Comparison of ENCODE assay signal across 28 cellular contexts in the genomic region with DNA sequence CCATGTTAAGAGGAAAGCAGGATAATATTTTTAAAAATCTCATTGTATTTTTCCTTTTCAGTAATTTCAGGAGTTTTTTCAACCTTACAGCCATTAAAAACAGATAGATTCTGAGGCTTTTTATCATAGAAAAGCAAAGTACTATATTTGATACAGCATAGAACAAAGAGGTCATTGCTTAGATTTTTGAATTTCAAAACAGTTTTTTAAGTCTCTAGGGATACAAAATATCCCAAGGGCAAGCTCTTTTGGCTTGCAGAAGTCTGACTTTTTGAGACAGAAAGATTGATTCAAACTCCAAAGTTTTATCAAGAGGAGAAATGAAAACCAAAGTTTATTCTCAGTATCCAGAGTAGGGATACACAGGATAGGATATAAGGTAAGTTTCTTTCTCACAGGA.
"Had no signal": no experiment of that assay in that cellular context is flagged by ENCODE, and none has a peak within 500 bp of the region (broad histone marks: within the 10 kb centered on the region; RNA-seq: fewer than 3 reads in every experiment).

No MANE protein-coding gene starts in this region.

- H3K36me3 ChIP-seq: brain microvascular endothelial cell, MG63 had no signal

- H3K27me3 Mint-ChIP-seq: activated B cell treated with CpG ODN at 0.5 μM for 24 hours; activated CD8-positive, alpha-beta memory T cell treated with anti-CD3 and anti-CD28 coated beads, Interleukin-2, amount 10 ng/mL, durations not matched to agents 7 days and 5 days had no signal

- H3K4me3 ChIP-seq: coronary artery, MG63 had no signal

- DNase-seq: activated B cell treated with CpG ODN at 0.5 μM for 24 hours; activated CD4-positive, alpha-beta T cell treated with anti-CD3 and anti-CD28 coated beads for 1 hour; activated CD4-positive, alpha-beta T cell treated with anti-CD3 and anti-CD28 coated beads, Interleukin-2, amount 10 ng/mL, durations not matched to agents 24 days and 14 days; activated CD4-positive, alpha-beta T cell treated with anti-CD3 and anti-CD28 coated beads, Interleukin-2, amount 50 U/mL, for 48 hours; activated CD8-positive, alpha-beta memory T cell treated with anti-CD3 and anti-CD28 coated beads, Interleukin-2, amount 10 ng/mL, durations not matched to agents 7 days and 5 days; activated effector memory CD4-positive, alpha-beta T cell treated with anti-CD3 and anti-CD28 coated beads, Interleukin-2, amount 50 U/mL, for 16 hours; activated naive CD4-positive, alpha-beta T cell treated with anti-CD3 and anti-CD28 coated beads, Interleukin-2, amount 10 ng/mL, durations not matched to agents 7 days and 5 days; activated naive CD8-positive, alpha-beta T cell treated with anti-CD3 and anti-CD28 coated beads for 36 hours; activated T-cell treated with anti-CD3 and anti-CD28 coated beads, Interleukin-2, amount 50 U/mL, for 24 hours; brain microvascular endothelial cell; MG63; MV-4-11; NCI-H1092 treated with DMSO at 0.1 percent for 48 hours; NCI-H1417 treated with DMSO at 0.1 percent for 48 hours; NCI-H1694; NCI-H2029 treated with DMSO at 0.1 percent for 48 hours; NCI-H345; NCI-H510A; NCI-H526 treated with DMSO at 0.1 percent for 48 hours; NCI-H82; NK-92 treated with Interleukin-12 subunit alpha and Interleukin-12 subunit beta, amount 100 ng/mL, for 24 hours; PC-3; SHP77 treated with DMSO at 0.1 percent for 48 hours; T-cell; T-helper 2 cell; T1000 had no signal

- H3K36me3 Mint-ChIP-seq: activated naive CD4-positive, alpha-beta T cell treated with anti-CD3 and anti-CD28 coated beads, Interleukin-2, amount 10 ng/mL, durations not matched to agents 7 days and 5 days; T-cell had no signal

- H3K4me1 Mint-ChIP-seq: activated B cell treated with CpG ODN at 0.5 μM for 24 hours; activated CD4-positive, alpha-beta T cell treated with anti-CD3 and anti-CD28 coated beads, Interleukin-2, amount 10 ng/mL, durations not matched to agents 24 days and 14 days; activated naive CD4-positive, alpha-beta T cell treated with anti-CD3 and anti-CD28 coated beads, Interleukin-2, amount 10 ng/mL, durations not matched to agents 7 days and 5 days; activated naive CD8-positive, alpha-beta T cell treated with anti-CD3 and anti-CD28 coated beads for 36 hours; T-cell had no signal

- H3K4me3 Mint-ChIP-seq: activated B cell treated with CpG ODN at 0.5 μM for 24 hours; activated CD4-positive, alpha-beta T cell treated with anti-CD3 and anti-CD28 coated beads, Interleukin-2, amount 10 ng/mL, durations not matched to agents 24 days and 14 days; activated CD8-positive, alpha-beta memory T cell treated with anti-CD3 and anti-CD28 coated beads, Interleukin-2, amount 10 ng/mL, durations not matched to agents 7 days and 5 days; activated naive CD4-positive, alpha-beta T cell treated with anti-CD3 and anti-CD28 coated beads, Interleukin-2, amount 10 ng/mL, durations not matched to agents 7 days and 5 days; activated naive CD8-positive, alpha-beta T cell treated with anti-CD3 and anti-CD28 coated beads for 36 hours; activated T-cell treated with anti-CD3 and anti-CD28 coated beads, Interleukin-2, amount 50 U/mL, for 24 hours; activated T-helper 1 cell treated with anti-CD3 and anti-CD28 coated beads, Interleukin-12 subunit alpha, Interleukin-12 subunit beta, Interleukin-2, Interleukin-4 antibody, amounts not matched to agents 30 ng/mL and 10 ng/mL and 1 ng/mL, durations not matched to agents 14 hours and 24 hours and 36 hours; T-cell had no signal

- ATAC-seq: activated CD8-positive, alpha-beta memory T cell treated with anti-CD3 and anti-CD28 coated beads, Interleukin-2, amount 10 ng/mL, durations not matched to agents 7 days and 5 days; PC-3; T-cell had no signal

- H3K9me3 ChIP-seq: MG63 had no signal

- H3K27ac ChIP-seq: brain microvascular endothelial cell, coronary artery had no signal

- H3K9me3 Mint-ChIP-seq: activated B cell treated with CpG ODN at 0.5 μM for 24 hours; activated naive CD4-positive, alpha-beta T cell treated with anti-CD3 and anti-CD28 coated beads, Interleukin-2, amount 10 ng/mL, durations not matched to agents 7 days and 5 days; activated naive CD8-positive, alpha-beta T cell treated with anti-CD3 and anti-CD28 coated beads for 36 hours; activated T-cell treated with anti-CD3 and anti-CD28 coated beads, Interleukin-2, amount 50 U/mL, for 24 hours; activated T-helper 1 cell treated with anti-CD3 and anti-CD28 coated beads, Interleukin-12 subunit alpha, Interleukin-12 subunit beta, Interleukin-2, Interleukin-4 antibody, amounts not matched to agents 30 ng/mL and 10 ng/mL and 1 ng/mL, durations not matched to agents 14 hours and 24 hours and 36 hours; T-cell had no signal

- H3K27ac Mint-ChIP-seq: activated B cell treated with CpG ODN at 0.5 μM for 24 hours; activated CD4-positive, alpha-beta T cell treated with anti-CD3 and anti-CD28 coated beads, Interleukin-2, amount 10 ng/mL, durations not matched to agents 24 days and 14 days; activated CD8-positive, alpha-beta memory T cell treated with anti-CD3 and anti-CD28 coated beads, Interleukin-2, amount 10 ng/mL, durations not matched to agents 7 days and 5 days; activated naive CD4-positive, alpha-beta T cell treated with anti-CD3 and anti-CD28 coated beads, Interleukin-2, amount 10 ng/mL, durations not matched to agents 7 days and 5 days; activated naive CD8-positive, alpha-beta T cell treated with anti-CD3 and anti-CD28 coated beads for 36 hours; activated T-cell treated with anti-CD3 and anti-CD28 coated beads, Interleukin-2, amount 50 U/mL, for 24 hours; activated T-helper 1 cell treated with anti-CD3 and anti-CD28 coated beads, Interleukin-12 subunit alpha, Interleukin-12 subunit beta, Interleukin-2, Interleukin-4 antibody, amounts not matched to agents 30 ng/mL and 10 ng/mL and 1 ng/mL, durations not matched to agents 14 hours and 24 hours and 36 hours; T-cell had no signal

- H3K27me3 ChIP-seq: brain microvascular endothelial cell, MG63 had no signal
